23 cellular contexts compared by ENCODE assay signal in genomic region chr5:175623086-175623485, GRCh38. TPM values are rescaled to one million over a fixed set of nuclear protein-coding genes. Genes with fewer than 3 reads are reported as not detected.
"Had no signal": no experiment of that assay in that cellular context is flagged by ENCODE, and none has a peak within 500 bp of the region (broad histone marks: within the 10 kb centered on the region; RNA-seq: fewer than 3 reads in every experiment).

No MANE protein-coding gene starts in this region.

- H3K4me1 Mint-ChIP-seq: activated CD4-positive, alpha-beta T cell treated with anti-CD3 and anti-CD28 coated beads, Interleukin-2, amount 10 ng/mL, durations not matched to agents 7 days and 5 days; activated naive CD4-positive, alpha-beta T cell treated with anti-CD3 and anti-CD28 coated beads, Interleukin-2, amount 10 ng/mL, durations not matched to agents 7 days and 5 days; activated naive CD8-positive, alpha-beta T cell treated with anti-CD3 and anti-CD28 coated beads for 36 hours; activated T-helper 17 cell treated with anti-CD3 and anti-CD28 coated beads, Interleukin-2, amount 50 U/mL, for 72 hours; T-helper 17 cell had no signal

- H3K27me3 ChIP-seq: brain microvascular endothelial cell, cardiac muscle cell had no signal

- DNase-seq: activated CD4-positive, alpha-beta memory T cell treated with anti-CD3 and anti-CD28 coated beads for 36 hours; activated CD4-positive, alpha-beta T cell treated with anti-CD3 and anti-CD28 coated beads, Interleukin-2, amount 10 ng/mL, durations not matched to agents 7 days and 5 days; activated CD4-positive, CD25-positive, alpha-beta regulatory T cell; activated CD8-positive, alpha-beta memory T cell treated with anti-CD3 and anti-CD28 coated beads for 24 hours; activated gamma-delta T cell; activated naive CD4-positive, alpha-beta T cell treated with anti-CD3 and anti-CD28 coated beads, Interleukin-2, amount 10 ng/mL, durations not matched to agents 7 days and 5 days; activated naive CD8-positive, alpha-beta T cell treated with anti-CD3 and anti-CD28 coated beads for 36 hours; activated T-cell treated with anti-CD3 and anti-CD28 coated beads, Interleukin-2, amount 50 U/mL, for 4 hours; brain microvascular endothelial cell; MG63; NCI-H1105 treated with DMSO at 0.1 percent for 48 hours; NCI-H1436 treated with DMSO at 0.1 percent for 48 hours; NCI-H187; NCI-H2081; NCI-H2227 treated with DMSO at 0.1 percent for 48 hours; NCI-H446 treated with DMSO at 0.1 percent for 48 hours; NCI-H524 treated with DMSO at 0.1 percent for 48 hours; NCI-H748 treated with DMSO at 0.1 percent for 48 hours; T-helper 17 cell had no signal

- H3K4me3 ChIP-seq: cardiac muscle cell, MG63 had no signal

- ATAC-seq: activated T-cell treated with anti-CD3 and anti-CD28 coated beads, Interleukin-2, amount 50 U/mL, for 4 hours; activated T-helper 17 cell treated with anti-CD3 and anti-CD28 coated beads, Interleukin-2, amount 50 U/mL, for 72 hours; T-helper 17 cell had no signal

- H3K27ac ChIP-seq: brain microvascular endothelial cell, cardiac muscle cell, VCaP had no signal

- H3K4me3 Mint-ChIP-seq: activated CD4-positive, alpha-beta memory T cell treated with anti-CD3 and anti-CD28 coated beads for 36 hours; activated CD4-positive, alpha-beta T cell treated with anti-CD3 and anti-CD28 coated beads, Interleukin-2, amount 10 ng/mL, durations not matched to agents 7 days and 5 days; activated naive CD4-positive, alpha-beta T cell treated with anti-CD3 and anti-CD28 coated beads, Interleukin-2, amount 10 ng/mL, durations not matched to agents 7 days and 5 days; activated naive CD8-positive, alpha-beta T cell treated with anti-CD3 and anti-CD28 coated beads for 36 hours; activated T-cell treated with anti-CD3 and anti-CD28 coated beads, Interleukin-2, amount 50 U/mL, for 4 hours; activated T-helper 17 cell treated with anti-CD3 and anti-CD28 coated beads, Interleukin-2, amount 50 U/mL, for 72 hours; T-helper 17 cell had no signal

- H3K9me3 ChIP-seq: MG63 had no signal

- H3K27ac Mint-ChIP-seq: activated CD4-positive, alpha-beta memory T cell treated with anti-CD3 and anti-CD28 coated beads for 36 hours; activated CD4-positive, alpha-beta T cell treated with anti-CD3 and anti-CD28 coated beads, Interleukin-2, amount 10 ng/mL, durations not matched to agents 7 days and 5 days; activated naive CD4-positive, alpha-beta T cell treated with anti-CD3 and anti-CD28 coated beads, Interleukin-2, amount 10 ng/mL, durations not matched to agents 7 days and 5 days; activated naive CD8-positive, alpha-beta T cell treated with anti-CD3 and anti-CD28 coated beads for 36 hours; activated T-helper 17 cell treated with anti-CD3 and anti-CD28 coated beads, Interleukin-2, amount 50 U/mL, for 72 hours; T-helper 17 cell had no signal

- H3K36me3 ChIP-seq: brain microvascular endothelial cell, cardiac muscle cell, MG63 had no signal

- H3K27me3 Mint-ChIP-seq: activated CD4-positive, alpha-beta memory T cell treated with anti-CD3 and anti-CD28 coated beads for 36 hours; activated CD4-positive, alpha-beta T cell treated with anti-CD3 and anti-CD28 coated beads, Interleukin-2, amount 10 ng/mL, durations not matched to agents 7 days and 5 days; activated naive CD8-positive, alpha-beta T cell treated with anti-CD3 and anti-CD28 coated beads for 36 hours; activated T-helper 17 cell treated with anti-CD3 and anti-CD28 coated beads, Interleukin-2, amount 50 U/mL, for 72 hours; T-helper 17 cell had no signal

RNA-seq across cellular contexts. Expression of gene HRH2, which starts 34.8 kb away (rescaled TPM):
- total RNA-seq: OCI-LY7 had no signal
